ENCODE assay signal across 21 cellular contexts in the genomic region with DNA sequence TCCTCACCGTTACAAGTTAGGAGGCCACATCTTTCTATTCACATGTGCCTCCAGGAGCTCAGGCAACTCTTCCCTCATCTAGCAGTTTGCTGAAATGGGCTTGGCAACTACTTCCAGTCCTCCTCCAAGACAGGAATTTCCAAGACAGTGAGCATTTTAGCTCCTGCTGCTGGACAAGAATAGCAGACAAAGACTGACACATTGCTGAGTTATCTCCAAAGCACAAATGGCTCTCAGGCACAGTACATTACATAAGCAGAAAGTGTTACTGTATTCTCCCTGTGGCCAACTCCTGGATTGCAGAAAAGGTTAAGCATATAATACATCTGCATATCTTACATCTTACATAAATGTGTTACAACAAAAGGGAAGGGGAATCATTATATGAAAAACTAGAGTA.
DNase-seq lines count a peak whose midpoint lies in the region; ATAC-seq and TF ChIP-seq lines count a peak whose summit lies in the region.
"Had no signal": no experiment of that assay in that cellular context is flagged by ENCODE, and none has a peak within 500 bp of the region (broad histone marks: within the 10 kb centered on the region; RNA-seq: fewer than 3 reads in every experiment).

No MANE protein-coding gene starts in this region.

- no peak overlapping the region for H3K4me2 ChIP-seq in OCI-LY1 (ENCODE audit: low read length)

- no peaks in the 10 kb centered on the region; the same call in 1 of the 2 replicates for H3K9me2 ChIP-seq in OCI-LY1 (ENCODE audit: low read depth, low read length)

- no peaks in the 10 kb centered on the region for H3F3A ChIP-seq in OCI-LY1 (ENCODE audit: insufficient read depth, low read length)

- DNase-seq in EH (ENCODE audit: low read depth) (peak; percentile 54), choroid plexus epithelial cell (ENCODE audit: low read depth) (peak; percentile 65), myocyte (ENCODE audit: low read depth) (peak; percentile 62), left lung (no peak)
- no peak for DNase-seq in effector CD8-positive, alpha-beta T cell (lab: John Stamatoyannopoulos, UW)
- DNase-seq in activated effector memory CD4-positive, alpha-beta T cell treated with Interleukin-2 at 50 U/mL for 16 hours: no peak
- DNase-seq: activated CD4-positive, alpha-beta memory T cell treated with anti-CD3 and anti-CD28 coated beads, Interleukin-2, amount 10 ng/mL, durations not matched to agents 7 days and 5 days; activated naive CD8-positive, alpha-beta T cell treated with anti-CD3 and anti-CD28 coated beads for 36 hours; activated T-cell treated with anti-CD3 and anti-CD28 coated beads, Interleukin-2, amount 50 U/mL, for 24 hours; effector memory CD4-positive, alpha-beta T cell; left ventricle myocardium inferior; NCI-H1048; NCI-H524 treated with DMSO at 0.1 percent for 48 hours; occipital lobe; sigmoid colon; stimulated activated CD4-positive, alpha-beta T cell treated with anti-CD3 and anti-CD28 coated beads, Interleukin-1b, Interleukin-23, amount 100 ng/mL, for 48 hours; stimulated activated naive CD8-positive, alpha-beta T cell treated with anti-CD3 and anti-CD28 coated beads, Interleukin-15, Interleukin-2, amounts not matched to agents 100 U/mL and 50 U/mL, for 24 hours had no signal

- no peak overlapping the region for H3K9ac ChIP-seq in OCI-LY1 (ENCODE audit: low read length)

- H3K27me3 ChIP-seq in OCI-LY1 (ENCODE audit: insufficient read depth, low read length) (no peaks in the 10 kb centered on the region), gastroesophageal sphincter (no peaks in the 10 kb centered on the region), left lung (no peaks in the 10 kb centered on the region)
- H3K27me3 ChIP-seq: sigmoid colon had no signal

- no peak for TF ChIP-seq EP300 in gastroesophageal sphincter (IDR thresholded peaks at IDR 0.05)

- peak overlapping the region; percentile 41; the same call in 1 of the 2 replicates for H2AFZ ChIP-seq in OCI-LY1 (ENCODE audit: low read length)

- no peaks in the 10 kb centered on the region for H4K20me1 ChIP-seq in OCI-LY1 (ENCODE audit: insufficient read depth, low read length)

- no peak overlapping the region for H3K27ac ChIP-seq in OCI-LY1 (ENCODE audit: low read depth, low read length, poor library complexity, severe bottlenecking)
- no peak overlapping the region for H3K27ac ChIP-seq in gastroesophageal sphincter
- H3K27ac ChIP-seq in left lung: no peak overlapping the region
- H3K27ac ChIP-seq: HL-60, left ventricle myocardium inferior, sigmoid colon, VCaP had no signal

- 20% methylated on average over 1 of the region's 1 CpG; no CpG with 5 or more reads in 1 of the 2 donors for WGBS in gastroesophageal sphincter (ENCODE audit: low coverage in 1 of 2), 2 donors

- H3K4me3 ChIP-seq in OCI-LY1 (ENCODE audit: low read depth, low read length, poor library complexity, severe bottlenecking): no peak overlapping the region
- H3K4me3 ChIP-seq in choroid plexus epithelial cell (ENCODE audit: low read depth, low read length): no peak overlapping the region
- no peak overlapping the region for H3K4me3 ChIP-seq in gastroesophageal sphincter
- H3K4me3 ChIP-seq in left lung: no peak overlapping the region
- H3K4me3 ChIP-seq: left ventricle myocardium inferior, sigmoid colon had no signal

- H3K79me2 ChIP-seq in OCI-LY1 (ENCODE audit: insufficient read depth, low read length): no peaks in the 10 kb centered on the region

- no peak for TF ChIP-seq POLR2A in gastroesophageal sphincter (IDR thresholded peaks at IDR 0.05)

- TF ChIP-seq CTCF in OCI-LY1 (IDR thresholded peaks at IDR 0.05; ENCODE audit: low read length) (no peak; the same call in 1 of the 2 replicates), choroid plexus epithelial cell (conservative IDR thresholded peaks at IDR 0.05; ENCODE audit: low read depth, low read length) (peak; percentile 25), gastroesophageal sphincter (IDR thresholded peaks at IDR 0.05) (no peak), left lung (IDR thresholded peaks at IDR 0.05) (no peak)

- H3K9me3 ChIP-seq in OCI-LY1 (ENCODE audit: low read length) (0 out of 2 replicates have a peak, but pooled peaks cover 3% of the 10 kb centered on the region), gastroesophageal sphincter (no peaks in the 10 kb centered on the region), left lung (no peaks in the 10 kb centered on the region)
- H3K9me3 ChIP-seq: left ventricle myocardium inferior, sigmoid colon had no signal

- H3K4me1 ChIP-seq in OCI-LY1 (ENCODE audit: insufficient read depth, low read length, severe bottlenecking) (peaks cover 4% of the 10 kb centered on the region), gastroesophageal sphincter (peaks cover 0 to 5% (median 0%) of the 10 kb centered on the region in 3 donors), left lung (no peaks in the 10 kb centered on the region)
- H3K4me1 ChIP-seq: left ventricle myocardium inferior, sigmoid colon had no signal

- H3K36me3 ChIP-seq in OCI-LY1 (ENCODE audit: insufficient read depth, low read length) (no peaks in the 10 kb centered on the region), gastroesophageal sphincter (no peaks in the 10 kb centered on the region), left lung (no peaks in the 10 kb centered on the region)
- H3K36me3 ChIP-seq: left ventricle myocardium inferior, sigmoid colon had no signal

- intact Hi-C loops in left lung (cut with DNase I): no loop called here

- ATAC-seq in gastroesophageal sphincter: no peak
- no peak for ATAC-seq in left lung
- ATAC-seq: stimulated activated naive CD8-positive, alpha-beta T cell treated with anti-CD3 and anti-CD28 coated beads, Interleukin-15, Interleukin-2, amounts not matched to agents 100 U/mL and 50 U/mL, for 24 hours had no signal

Comparison
In these comparisons a context has a peak if more than half of its experiments do, and no peak if none do; other contexts are left out.
1. DNase-seq: peak in EH (single experiment), choroid plexus epithelial cell (single experiment) and myocyte (single experiment); none in effector CD8-positive, alpha-beta T cell (single experiment), activated effector memory CD4-positive, alpha-beta T cell treated with Interleukin-2 at 50 U/mL for 16 hours (single experiment) and left lung (0 of 2).